Comparison of ENCODE assay signal across 15 cellular contexts in genomic region chr20:47295921-47296426, GRCh38.
DNase-seq lines count a peak whose midpoint lies in the region; ATAC-seq, FAIRE-seq and TF ChIP-seq lines count a peak whose summit lies in the region.
"Had no signal": no experiment of that assay in that cellular context is flagged by ENCODE, and none has a peak within 500 bp of the region (broad histone marks: within the 10 kb centered on the region; RNA-seq: fewer than 3 reads in every experiment).

No MANE protein-coding gene starts in this region.

- 94% methylated on average over 6 of the region's 6 CpGs for WGBS in HepG2 (ENCODE audit: low lambda C conversion rate)
- 81% methylated on average over 6 of the region's 6 CpGs for WGBS in right lobe of liver (ENCODE audit: insufficient coverage, low coverage, low lambda C conversion rate, missing lambda C conversion rate)

- DNase-seq in HepG2 (ENCODE audit: low spot score) (no peak), right lobe of liver (no peak), epithelial cell of esophagus (ENCODE audit: low read depth) (peak; percentile 87), omental fat pad (ENCODE audit: low spot score) (no peak), NCI-H526 treated with DMSO at 0.1 percent for 48 hours (lab: John Stamatoyannopoulos, UW) (no peak), kidney tubule cell (ENCODE audit: low spot score) (no peak)
- no peak for DNase-seq in stimulated activated CD4-positive, alpha-beta T cell treated with anti-CD3 and anti-CD28 coated beads, Interleukin-12 subunit alpha, Interleukin-12 subunit beta, amount 100 ng/mL, for 4 hours
- DNase-seq in activated T-cell treated with anti-CD3 and anti-CD28 coated beads, Interleukin-2, amount 50 U/mL, for 4 hours = no peak
- DNase-seq: activated CD8-positive, alpha-beta memory T cell treated with anti-CD3 and anti-CD28 coated beads for 24 hours; activated naive CD4-positive, alpha-beta T cell treated with anti-CD3 and anti-CD28 coated beads, Interleukin-2, amount 50 U/mL, for 16 hours; glutamatergic neuron; stimulated activated CD4-positive, alpha-beta T cell treated with anti-CD3 and anti-CD28 coated beads, Interleukin-4, amount 100 ng/mL, for 4 hours; testis had no signal

- H4K20me1 ChIP-seq in HepG2 (ENCODE audit: insufficient read depth, low read length) = peaks cover 21% of the 10 kb centered on the region; the same call in 1 of the 2 replicates

- CTCF ChIA-PET in HepG2 (lab: Yijun Ruan, JAX; ENCODE audit: low intra/inter-chr PET ratio, low total read pairs) = interaction anchor here (3.5 kb wide), 1 partner anchor 88 kb away, joined by 50 read pairs; no protein-coding TSS in a partner anchor

- no TSS peak for BruUV-seq in HepG2 (replicated peaks; lab: Mats Ljungman, UMichigan)

- no peak for TF ChIP-seq CTCF in HepG2 (CRISPR knock-in tag; IDR thresholded peaks at IDR 0.05)
- no peak for TF ChIP-seq CTCF in right lobe of liver (IDR thresholded peaks at IDR 0.05)
- no peak for TF ChIP-seq CTCF in epithelial cell of esophagus (IDR thresholded peaks at IDR 0.05; ENCODE audit: insufficient read depth, low read depth, low read length, missing control alignments)
- TF ChIP-seq CTCF in omental fat pad (IDR thresholded peaks at IDR 0.05) = no peak

- no peak overlapping the region for H3K4me3 Mint-ChIP-seq in activated T-cell treated with anti-CD3 and anti-CD28 coated beads, Interleukin-2, amount 50 U/mL, for 4 hours
- H3K4me3 Mint-ChIP-seq: IgD-negative memory B cell had no signal

- ATAC-seq in HepG2 = no peak
- no peak for ATAC-seq in right lobe of liver
- ATAC-seq in omental fat pad (ENCODE audit: low FRiP score) = peak; percentile 82
- ATAC-seq in activated T-cell treated with anti-CD3 and anti-CD28 coated beads, Interleukin-2, amount 50 U/mL, for 4 hours = no peak
- ATAC-seq: GM12878 had no signal

- no peaks in the 10 kb centered on the region for H3K9me3 Mint-ChIP-seq in activated T-cell treated with anti-CD3 and anti-CD28 coated beads, Interleukin-2, amount 50 U/mL, for 4 hours
- H3K9me3 Mint-ChIP-seq: IgD-negative memory B cell had no signal

- intact Hi-C loops in HepG2 (cut with micrococcal nuclease; ENCODE audit: unreplicated experiment) = no loop called here
- intact Hi-C loops in right lobe of liver (cut with DNase I) = no loop called here

- H3K4me1 ChIP-seq in HepG2 (ENCODE audit: insufficient read depth, low read length) (no peaks in the 10 kb centered on the region), right lobe of liver (no peaks in the 10 kb centered on the region)
- H3K4me1 ChIP-seq: testis had no signal

- in situ Hi-C loops in HepG2 (cut with HindIII; ENCODE audit: extremely low pct_ligation_motif_present, low pct_unique_long_range_greater_than_20kb) = loop anchor here (5.0 kb wide), 1 partner anchor 86 kb away; no protein-coding TSS in a partner anchor

- H3K27me3 ChIP-seq in HepG2 (ENCODE audit: control insufficient read depth in 1 of 2, insufficient read depth in 2 of 2, low read length in 2 of 2) (no peaks in the 10 kb centered on the region), right lobe of liver (no peaks in the 10 kb centered on the region)
- H3K27me3 ChIP-seq: testis had no signal

- H3K9me3 ChIP-seq in HepG2 (ENCODE audit: low read length) = no peaks in the 10 kb centered on the region
- no peaks in the 10 kb centered on the region for H3K9me3 ChIP-seq in right lobe of liver
- H3K9me3 ChIP-seq: testis had no signal

- POLR2A ChIA-PET in HepG2 (lab: Yijun Ruan, JAX) = interaction anchor here (3.3 kb wide), 1 partner anchor 62 kb away, joined by 21 read pairs; the partner anchor contains the start of gene ZMYND8

- peaks cover 49% of the 10 kb centered on the region for H3K36me3 Mint-ChIP-seq in activated T-cell treated with anti-CD3 and anti-CD28 coated beads, Interleukin-2, amount 50 U/mL, for 4 hours (ENCODE audit: insufficient read depth)

- peaks cover 35% of the 10 kb centered on the region for H3K79me2 ChIP-seq in HepG2 (ENCODE audit: insufficient read depth, low read length)

- no peak overlapping the region for H3K27ac ChIP-seq in HepG2 (ENCODE audit: extremely low read length, insufficient read depth, low read length)
- no peak overlapping the region for H3K27ac ChIP-seq in right lobe of liver
- H3K27ac ChIP-seq: testis had no signal

- H3K4me1 Mint-ChIP-seq in activated T-cell treated with anti-CD3 and anti-CD28 coated beads, Interleukin-2, amount 50 U/mL, for 4 hours (ENCODE audit: low read depth) = peaks cover 1% of the 10 kb centered on the region

- no peak overlapping the region for H3K9ac ChIP-seq in HepG2 (ENCODE audit: insufficient read depth, low read depth, low read length)

- no peak for FAIRE-seq in HepG2 (lab: Jason Lieb, UNC)
- FAIRE-seq: GM12878 had no signal

- H3K4me2 ChIP-seq in HepG2 (ENCODE audit: low read depth, low read length) = no peak overlapping the region

- H3K4me3 ChIP-seq in HepG2 (replicated peaks in 1 of 3; ENCODE audit: insufficient read depth in 1 of 3, low read depth in 2 of 3, low read length in 3 of 3) (no peak overlapping the region), right lobe of liver (no peak overlapping the region), epithelial cell of esophagus (ENCODE audit: low read length) (no peak overlapping the region)
- H3K4me3 ChIP-seq: GM12878, testis had no signal

- TF ChIP-seq POLR2A in HepG2 (IDR thresholded peaks at IDR 0.05; ENCODE audit: insufficient read depth in 1 of 2, low read depth in 2 of 2, low read length in 2 of 2) (no peak; a peak in 1 of 4 replicates), right lobe of liver (IDR thresholded peaks at IDR 0.05) (no peak)

- no peak for TF ChIP-seq EP300 in HepG2 (IDR thresholded peaks at IDR 0.05; ENCODE audit: low read depth in 2 of 2, low read length in 2 of 2)
- TF ChIP-seq EP300 in HepG2 (CRISPR knock-in tag; IDR thresholded peaks at IDR 0.05; ENCODE audit: borderline replicate concordance) = no peak

- no peak overlapping the region for H2AFZ ChIP-seq in HepG2 (ENCODE audit: low read length)

- H3K36me3 ChIP-seq in HepG2 (replicated peaks in 1 of 2; ENCODE audit: control insufficient read depth in 1 of 2, insufficient read depth in 2 of 2, low read length in 2 of 2) (peaks cover 67 to 95% of the 10 kb centered on the region in 2 experiments), right lobe of liver (peaks cover 0 to 23% (median 16%) of the 10 kb centered on the region in 4 donors)

- TF ChIP-seq RAD21 in HepG2 (CRISPR knock-in tag; IDR thresholded peaks at IDR 0.05) = no peak

- no peaks in the 10 kb centered on the region for H3K27me3 Mint-ChIP-seq in activated T-cell treated with anti-CD3 and anti-CD28 coated beads, Interleukin-2, amount 50 U/mL, for 4 hours (ENCODE audit: low read depth)
- H3K27me3 Mint-ChIP-seq: IgD-negative memory B cell had no signal

TF ChIP-seq in HepG2, 621 proteins besides CTCF, POLR2A, EP300 and RAD21 (continues in another document):
- no peak for TF ChIP-seq ZSCAN31 (CRISPR knock-in tag; IDR thresholded peaks at IDR 0.05; ENCODE audit: low read depth)
- TF ChIP-seq ZBTB10 (CRISPR knock-in tag; IDR thresholded peaks at IDR 0.05; ENCODE audit: borderline replicate concordance) = no peak
- TF ChIP-seq ZNF276 (CRISPR knock-in tag; IDR thresholded peaks at IDR 0.05; ENCODE audit: low read depth) = no peak
- TF ChIP-seq ZBTB43 (CRISPR knock-in tag; conservative IDR thresholded peaks at IDR 0.05) = no peak
- no peak for TF ChIP-seq SRSF1 (optimal IDR thresholded peaks at IDR 0.05; ENCODE audit: low read depth, low read length)
- TF ChIP-seq SETDB1 (CRISPR knock-in tag; IDR thresholded peaks at IDR 0.05; ENCODE audit: borderline replicate concordance) = no peak
